21 cellular contexts compared by ENCODE assay signal in the genomic region with DNA sequence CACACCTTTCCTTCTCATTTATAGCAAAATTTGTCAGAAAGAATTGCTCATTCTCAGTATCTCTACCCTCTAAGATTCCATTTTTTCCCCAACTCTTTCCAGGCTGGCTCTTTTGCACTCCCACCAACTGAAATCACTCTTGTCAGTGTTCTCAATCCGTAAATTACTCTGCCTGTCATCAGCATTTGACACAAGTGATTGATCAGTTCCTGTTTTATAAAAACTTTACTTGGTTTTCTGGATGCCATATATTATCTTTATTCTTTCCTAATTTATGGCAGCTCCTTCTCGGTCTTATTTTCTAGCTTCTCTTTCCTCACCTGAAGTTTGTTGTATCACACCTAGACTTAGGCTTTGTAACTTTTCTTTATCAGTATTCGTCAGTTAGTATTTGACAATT.
"Had no signal": no experiment of that assay in that cellular context is flagged by ENCODE, and none has a peak within 500 bp of the region (broad histone marks: within the 10 kb centered on the region; RNA-seq: fewer than 3 reads in every experiment).

No MANE protein-coding gene starts in this region.

- DNase-seq: effector memory CD8-positive, alpha-beta T cell; gastrocnemius medialis; heart right ventricle; left lung; lower lobe of right lung; posterior cingulate gyrus; small intestine; stimulated activated CD4-positive, alpha-beta T cell treated with anti-CD3 and anti-CD28 coated beads, Interleukin-12 subunit alpha, Interleukin-12 subunit beta, amount 100 ng/mL, for 4 hours; stimulated activated naive CD4-positive, alpha-beta T cell; stomach; substantia nigra; transverse colon had no signal

- H3K36me3 ChIP-seq: gastrocnemius medialis, left lung, neutrophil, thoracic aorta, transverse colon had no signal

- H3K4me3 ChIP-seq: esophagus muscularis mucosa, gastrocnemius medialis, heart right ventricle, left lung, lower lobe of right lung, right atrium auricular region, stomach, thoracic aorta, transverse colon had no signal

- H3K27me3 Mint-ChIP-seq: dendritic cell treated with granulocyte-macrophage colony-stimulating factor and Interleukin-4, amounts not matched to agents 40 ng/mL and 50 ng/mL, for 4 days; effector memory CD8-positive, alpha-beta T cell; memory B cell had no signal

- H3K27ac Mint-ChIP-seq: dendritic cell treated with granulocyte-macrophage colony-stimulating factor and Interleukin-4, amounts not matched to agents 40 ng/mL and 50 ng/mL, for 4 days; memory B cell; mesothelial cell of epicardium had no signal

- H3K4me3 Mint-ChIP-seq: dendritic cell treated with granulocyte-macrophage colony-stimulating factor and Interleukin-4, amounts not matched to agents 40 ng/mL and 50 ng/mL, for 4 days; effector memory CD8-positive, alpha-beta T cell; memory B cell; mesothelial cell of epicardium; nephron had no signal

- H3K9me3 ChIP-seq: esophagus muscularis mucosa, gastrocnemius medialis, heart right ventricle, left lung, lower lobe of right lung, neutrophil, right atrium auricular region, stomach, thoracic aorta, transverse colon had no signal

- H3K9me3 Mint-ChIP-seq: dendritic cell treated with granulocyte-macrophage colony-stimulating factor and Interleukin-4, amounts not matched to agents 40 ng/mL and 50 ng/mL, for 4 days; effector memory CD8-positive, alpha-beta T cell; memory B cell; mesothelial cell of epicardium; nephron had no signal

- H3K27me3 ChIP-seq: esophagus muscularis mucosa, gastrocnemius medialis, heart right ventricle, left lung, neutrophil, right atrium auricular region, stomach, transverse colon had no signal

- H3K27ac ChIP-seq: epithelial cell of prostate, esophagus muscularis mucosa, gastrocnemius medialis, heart right ventricle, left lung, lower lobe of right lung, neutrophil, right atrium auricular region, stomach, thoracic aorta, transverse colon had no signal

- ATAC-seq: effector memory CD8-positive, alpha-beta T cell; gastrocnemius medialis; heart right ventricle; left lung; lower lobe of right lung had no signal
